In genomic region chr2:47035615-47036488, GRCh38 we compare ENCODE assay signal across 9 cellular contexts.
DNase-seq lines count a peak whose midpoint lies in the region; ATAC-seq and TF ChIP-seq lines count a peak whose summit lies in the region.
"Had no signal": no experiment of that assay in that cellular context is flagged by ENCODE, and none has a peak within 500 bp of the region (broad histone marks: within the 10 kb centered on the region; RNA-seq: fewer than 3 reads in every experiment).

No MANE protein-coding gene starts in this region.

- H3K27me3 Mint-ChIP-seq in activated CD8-positive, alpha-beta T cell treated with anti-CD3 and anti-CD28 coated beads for 36 hours: no peaks in the 10 kb centered on the region
- no peaks in the 10 kb centered on the region for H3K27me3 Mint-ChIP-seq in stimulated activated naive B cell treated with anti-CD40 and anti-IgM and Interleukin-4, amounts not matched to agents 10 μg/mL and 1 μg/mL and 100 μg/mL, for 72 hours
- H3K27me3 Mint-ChIP-seq in activated T-cell treated with anti-CD3 and anti-CD28 coated beads, Interleukin-2, amount 50 U/mL, for 72 hours (ENCODE audit: low read depth): no peaks in the 10 kb centered on the region

- POLR2A ChIA-PET in activated CD8-positive, alpha-beta T cell treated with anti-CD3 and anti-CD28 coated beads for 36 hours (lab: Charles Lee): interaction anchor here (1.5 kb wide), 1 partner anchor 19 kb away, joined by 6 read pairs; no protein-coding TSS in a partner anchor

- intact Hi-C loops in activated CD8-positive, alpha-beta T cell treated with anti-CD3 and anti-CD28 coated beads for 36 hours (cut with micrococcal nuclease): no loop called here

- DNase-seq in activated CD8-positive, alpha-beta T cell treated with anti-CD3 and anti-CD28 coated beads for 36 hours: no peak
- peak; percentile 88 for DNase-seq in islet precursor cell
- DNase-seq in stimulated activated naive B cell treated with anti-CD40 and anti-IgM and Interleukin-4, amounts not matched to agents 10 μg/mL and 1 μg/mL and 100 μg/mL, for 72 hours: no peak
- no peak for DNase-seq in NCI-H2196 treated with DMSO at 0.1 percent for 48 hours (lab: John Stamatoyannopoulos, UW; ENCODE audit: unreplicated experiment)
- no peak for DNase-seq in superior temporal gyrus (ENCODE audit: extremely low spot score)
- no peak for DNase-seq in activated T-cell treated with anti-CD3 and anti-CD28 coated beads, Interleukin-2, amount 50 U/mL, for 72 hours
- no peak for DNase-seq in Ammon's horn (ENCODE audit: low spot score)
- DNase-seq: NCI-H446 treated with DMSO at 0.1 percent for 48 hours had no signal

- H3K4me1 Mint-ChIP-seq in activated CD8-positive, alpha-beta T cell treated with anti-CD3 and anti-CD28 coated beads for 36 hours (ENCODE audit: low read depth): peaks cover 19% of the 10 kb centered on the region
- H3K4me1 Mint-ChIP-seq in stimulated activated naive B cell treated with anti-CD40 and anti-IgM and Interleukin-4, amounts not matched to agents 10 μg/mL and 1 μg/mL and 100 μg/mL, for 72 hours: peaks cover 48 to 58% of the 10 kb centered on the region in 2 donors
- peaks cover 14% of the 10 kb centered on the region for H3K4me1 Mint-ChIP-seq in activated T-cell treated with anti-CD3 and anti-CD28 coated beads, Interleukin-2, amount 50 U/mL, for 72 hours (ENCODE audit: low read depth)

- CTCF ChIA-PET in activated CD8-positive, alpha-beta T cell treated with anti-CD3 and anti-CD28 coated beads for 36 hours (lab: Charles Lee): interaction anchor here (1.3 kb wide), 1 partner anchor 288 kb away, joined by 4 read pairs; no protein-coding TSS in a partner anchor

- peak; percentile 33 for ATAC-seq in HG03066 (IDR thresholded peaks at IDR 0.05; ENCODE audit: low read depth, unreplicated experiment)
- no peak for ATAC-seq in activated CD8-positive, alpha-beta T cell treated with anti-CD3 and anti-CD28 coated beads for 36 hours
- no peak for ATAC-seq in stimulated activated naive B cell treated with anti-CD40 and anti-IgM and Interleukin-4, amounts not matched to agents 10 μg/mL and 1 μg/mL and 100 μg/mL, for 72 hours (replicated peaks)
- ATAC-seq in activated T-cell treated with anti-CD3 and anti-CD28 coated beads, Interleukin-2, amount 50 U/mL, for 72 hours (replicated peaks in 1 of 2): no peak

- H3K36me3 Mint-ChIP-seq in activated CD8-positive, alpha-beta T cell treated with anti-CD3 and anti-CD28 coated beads for 36 hours (ENCODE audit: low read depth): peaks cover 13% of the 10 kb centered on the region
- peaks cover 52 to 69% of the 10 kb centered on the region in 2 donors for H3K36me3 Mint-ChIP-seq in stimulated activated naive B cell treated with anti-CD40 and anti-IgM and Interleukin-4, amounts not matched to agents 10 μg/mL and 1 μg/mL and 100 μg/mL, for 72 hours
- peaks cover 3% of the 10 kb centered on the region in 2 donors for H3K36me3 Mint-ChIP-seq in activated T-cell treated with anti-CD3 and anti-CD28 coated beads, Interleukin-2, amount 50 U/mL, for 72 hours (ENCODE audit: insufficient read depth in 2 of 2)

- H3K9me3 Mint-ChIP-seq in activated CD8-positive, alpha-beta T cell treated with anti-CD3 and anti-CD28 coated beads for 36 hours: no peaks in the 10 kb centered on the region
- H3K9me3 Mint-ChIP-seq in stimulated activated naive B cell treated with anti-CD40 and anti-IgM and Interleukin-4, amounts not matched to agents 10 μg/mL and 1 μg/mL and 100 μg/mL, for 72 hours: no peaks in the 10 kb centered on the region
- H3K9me3 Mint-ChIP-seq in activated T-cell treated with anti-CD3 and anti-CD28 coated beads, Interleukin-2, amount 50 U/mL, for 72 hours: no peaks in the 10 kb centered on the region

- TF ChIP-seq CTCF in activated CD8-positive, alpha-beta T cell treated with anti-CD3 and anti-CD28 coated beads for 36 hours (IDR thresholded peaks at IDR 0.05): no peak

- peak overlapping the region; percentile 46 for H3K27ac Mint-ChIP-seq in activated CD8-positive, alpha-beta T cell treated with anti-CD3 and anti-CD28 coated beads for 36 hours
- H3K27ac Mint-ChIP-seq in stimulated activated naive B cell treated with anti-CD40 and anti-IgM and Interleukin-4, amounts not matched to agents 10 μg/mL and 1 μg/mL and 100 μg/mL, for 72 hours: peak overlapping the region; percentile 60
- H3K27ac Mint-ChIP-seq in activated T-cell treated with anti-CD3 and anti-CD28 coated beads, Interleukin-2, amount 50 U/mL, for 72 hours: no peak overlapping the region

- no peak overlapping the region for H3K4me3 Mint-ChIP-seq in activated CD8-positive, alpha-beta T cell treated with anti-CD3 and anti-CD28 coated beads for 36 hours
- H3K4me3 Mint-ChIP-seq in stimulated activated naive B cell treated with anti-CD40 and anti-IgM and Interleukin-4, amounts not matched to agents 10 μg/mL and 1 μg/mL and 100 μg/mL, for 72 hours: peak overlapping the region in 1 of 2 donors; percentile 48
- no peak overlapping the region for H3K4me3 Mint-ChIP-seq in activated T-cell treated with anti-CD3 and anti-CD28 coated beads, Interleukin-2, amount 50 U/mL, for 72 hours
